Comparison of ENCODE assay signal across 8 cellular contexts in genomic region chr12:21502164-21502496, GRCh38. TPM values are rescaled to one million over a fixed set of nuclear protein-coding genes. Genes with fewer than 3 reads are reported as not detected.
A peak's percentile ranks its signal among the peaks of the same experiment; 100 is the strongest.
DNase-seq lines count a peak whose midpoint lies in the region; ATAC-seq and TF ChIP-seq lines count a peak whose summit lies in the region.

No MANE protein-coding gene starts in this region.

- H3K4me1 ChIP-seq in PC-9 (replicated peaks; ENCODE audit: insufficient read depth) (peaks cover 28% of the 10 kb centered on the region), lower lobe of right lung (peaks cover 51% of the 10 kb centered on the region)

- peaks cover 66% of the 10 kb centered on the region for H3K79me2 ChIP-seq in PC-9 (ENCODE audit: low read depth)

- peak overlapping the region; percentile 94 for H3K4me2 ChIP-seq in PC-9

- POLR2A ChIA-PET in PC-9 (lab: Charles Lee; ENCODE audit: unreplicated experiment): no interaction called here

- H3F3A ChIP-seq in PC-9 (ENCODE audit: insufficient read depth, low read depth): peaks cover 9% of the 10 kb centered on the region; the same call in 1 of the 2 replicates

- H3K36me3 ChIP-seq in H7 (replicated peaks; ENCODE audit: control insufficient read depth, insufficient read depth, low read length) (peaks cover 6% of the 10 kb centered on the region), PC-9 (ENCODE audit: low read depth) (no peaks in the 10 kb centered on the region), lower lobe of right lung (peaks cover 19% of the 10 kb centered on the region)

- H3K9me3 ChIP-seq in PC-9 (ENCODE audit: insufficient read depth, low read depth) (no peaks in the 10 kb centered on the region), lower lobe of right lung (no peaks in the 10 kb centered on the region)

- TF ChIP-seq CTCF in PC-9 (conservative IDR thresholded peaks at IDR 0.05) (no peak), lower lobe of right lung (IDR thresholded peaks at IDR 0.05) (no peak)

- H3K9me2 ChIP-seq in PC-9 (ENCODE audit: insufficient read depth): no peaks in the 10 kb centered on the region

- peak overlapping the region; percentile 99 for H2AFZ ChIP-seq in PC-9

- DNase-seq in Daoy (ENCODE audit: low read depth) (peak; percentile 33), H7 (no peak), PC-9 (no peak), lower lobe of right lung (peak; percentile 54), substantia nigra (lab: John Stamatoyannopoulos, UW) (peak in 7 of 49 donors; percentile 11 to 55 (median 29)), foreskin melanocyte (no peak), COR-L47 (lab: John Stamatoyannopoulos, UW) (no peak)
- DNase-seq in central memory CD4-positive, alpha-beta T cell: peak; percentile 26

- ATAC-seq in lower lobe of right lung: peak; percentile 44 to 56

- CTCF ChIA-PET in PC-9 (lab: Charles Lee): no interaction called here

- H3K27ac ChIP-seq in PC-9: peak overlapping the region; percentile 62
- H3K27ac ChIP-seq in lower lobe of right lung: peak overlapping the region; percentile 94
- H3K27ac ChIP-seq in substantia nigra (ENCODE audit: low read depth, low read length, poor library complexity, severe bottlenecking): peak overlapping the region; percentile 86

- H3K4me3 ChIP-seq in H7 (ENCODE audit: insufficient read depth, low read depth, low read length): peak overlapping the region; percentile 83
- peak overlapping the region; percentile 93 for H3K4me3 ChIP-seq in PC-9
- H3K4me3 ChIP-seq in lower lobe of right lung: peak overlapping the region; percentile 90

- peaks cover 3% of the 10 kb centered on the region; the same call in 1 of the 2 replicates for H4K20me1 ChIP-seq in PC-9 (ENCODE audit: insufficient read depth)

- H3K27me3 ChIP-seq in H7 (ENCODE audit: control insufficient read depth, insufficient read depth, low read length) (no peaks in the 10 kb centered on the region), PC-9 (ENCODE audit: insufficient read depth, low read depth) (no peaks in the 10 kb centered on the region), lower lobe of right lung (ENCODE audit: low read depth) (no peaks in the 10 kb centered on the region)

- no TSS peak for BruUV-seq in PC-9 (replicated peaks; lab: Mats Ljungman, UMichigan)

- intact Hi-C loops in PC-9 (cut with micrococcal nuclease; ENCODE audit: unreplicated experiment): no loop called here
- intact Hi-C loops in lower lobe of right lung (cut with DNase I): no loop called here

RNA-seq across cellular contexts. Expression of gene GOLT1B, which starts 0.5 kb away (rescaled TPM):
- 94.6 and 95.2 TPM in 2 replicates for total RNA-seq in Daoy (2014; rRNA removed; shearing (Covaris generic))
- total RNA-seq in H7 (2014; rRNA removed; shearing (Covaris generic)): 28.2 and 40.3 TPM in 2 replicates
- 38.0 and 39.0 TPM in 2 replicates for total RNA-seq in PC-9 (2021)
- total RNA-seq in lower lobe of right lung: 26.5 TPM

RNA-seq across cellular contexts. Expression of gene RECQL, which starts 0.7 kb away (rescaled TPM):
- 124 and 125 TPM in 2 replicates for total RNA-seq in Daoy (2014; rRNA removed; shearing (Covaris generic))
- 39.6 and 52.7 TPM in 2 replicates for total RNA-seq in H7 (2014; rRNA removed; shearing (Covaris generic))
- total RNA-seq in PC-9 (2021): 33.1 and 34.5 TPM in 2 replicates
- 30.0 TPM for total RNA-seq in lower lobe of right lung

RNA-seq across cellular contexts. Expression of gene SPX, which starts 24.0 kb away (rescaled TPM):
- total RNA-seq in Daoy (2014; rRNA removed; shearing (Covaris generic)): 1.1 and 1.4 TPM in 2 replicates
- total RNA-seq in H7 (2014; rRNA removed; shearing (Covaris generic)): not detected in 2 replicates
- total RNA-seq in PC-9 (2021) (0.39 TPM in 1 of 2 replicates, not detected in the other), lower lobe of right lung (0.59 TPM)

Comparison
In these comparisons a context has a peak if more than half of its experiments do, and no peak if none do; other contexts are left out.
1. DNase-seq: peak in Daoy (single experiment), central memory CD4-positive, alpha-beta T cell (single experiment) and lower lobe of right lung (single experiment); none in H7 (single experiment), PC-9 (0 of 2), foreskin melanocyte (single experiment) and COR-L47 (single experiment).
2. Peak in every context shown above with its lines, with median percentiles within 50 percentile points of each other: H3K4me3 ChIP-seq and H3K27ac ChIP-seq.